9 cellular contexts compared by ENCODE assay signal in the genomic region with DNA sequence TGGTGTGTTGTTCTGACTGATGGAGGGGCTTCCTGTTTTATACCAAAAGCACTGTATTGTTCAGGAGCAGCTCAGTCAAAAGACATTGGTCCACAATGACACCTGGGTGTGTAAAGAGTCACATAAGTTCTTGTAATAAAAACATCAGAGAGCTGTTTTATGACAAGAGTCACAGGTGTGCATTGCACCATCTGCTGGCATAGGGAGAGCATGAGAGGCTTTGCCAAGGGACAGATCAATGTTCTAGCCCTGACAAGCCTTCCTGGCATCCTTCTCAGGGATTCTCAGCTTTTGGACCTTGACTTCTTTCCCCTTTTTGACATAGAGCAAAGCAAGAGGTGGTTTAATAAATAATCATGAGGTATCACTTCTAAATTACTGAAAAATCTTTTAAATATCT. TPM values are rescaled to one million over a fixed set of nuclear protein-coding genes. Genes with fewer than 3 reads are reported as not detected.
A peak's percentile ranks its signal among the peaks of the same experiment; 100 is the strongest.
DNase-seq lines count a peak whose midpoint lies in the region; ATAC-seq, FAIRE-seq and TF ChIP-seq lines count a peak whose summit lies in the region.
"Had no signal": no experiment of that assay in that cellular context is flagged by ENCODE, and none has a peak within 500 bp of the region (broad histone marks: within the 10 kb centered on the region; RNA-seq: fewer than 3 reads in every experiment).

No MANE protein-coding gene starts in this region.

- no peak overlapping the region for H2AFZ ChIP-seq in hepatocyte

- ATAC-seq in A549 (peak; percentile 58 to 83; a peak in 5 of 6 replicates), GM18868 (IDR thresholded peaks at IDR 0.05; ENCODE audit: unreplicated experiment) (peak; percentile 32), GM21360 (IDR thresholded peaks at IDR 0.05; ENCODE audit: unreplicated experiment) (no peak), HG03521 (IDR thresholded peaks at IDR 0.05; ENCODE audit: unreplicated experiment) (no peak)

- DNase-seq in A549 (ENCODE audit: low read depth in 1 of 2, low spot score in 1 of 2) (peak in 1 of 2 experiments; percentile 41), OCI-M1 (lab: John Stamatoyannopoulos, UW) (peak; percentile 61), hepatocyte (ENCODE audit: low spot score) (peak; percentile 56), SKM-1 (lab: John Stamatoyannopoulos, UW; ENCODE audit: unreplicated experiment) (no peak)
- no peak for DNase-seq in activated effector memory CD4-positive, alpha-beta T cell treated with Interleukin-2 at 50 U/mL for 16 hours

- no peak for FAIRE-seq in A549 (lab: Jason Lieb, UNC)
- FAIRE-seq: H54 had no signal

- no peak for TF ChIP-seq POLR2A in A549 (IDR thresholded peaks at IDR 0.05; ENCODE audit: low read length)

- H3K36me3 ChIP-seq in hepatocyte (replicated peaks; ENCODE audit: insufficient read depth, low read depth), result no peaks in the 10 kb centered on the region

- H3K9me3 ChIP-seq in A549 (no peaks in the 10 kb centered on the region), hepatocyte (ENCODE audit: low read depth) (no peaks in the 10 kb centered on the region)

- no peak overlapping the region for H3K27ac ChIP-seq in A549
- no peak overlapping the region for H3K27ac ChIP-seq in hepatocyte

- TF ChIP-seq RAD21 in A549 (conservative IDR thresholded peaks at IDR 0.05 in 1 of 2, IDR thresholded peaks at IDR 0.05 in 1 of 2), result peak; percentile 56 to 60

- no peak overlapping the region for H3K4me2 ChIP-seq in A549
- no peak overlapping the region for H3K4me2 ChIP-seq in hepatocyte

- H3K27me3 ChIP-seq in hepatocyte, result no peaks in the 10 kb centered on the region

- H3K4me3 ChIP-seq in A549 (no peak overlapping the region), hepatocyte (no peak overlapping the region)

- H3K79me2 ChIP-seq in hepatocyte, result no peaks in the 10 kb centered on the region

- peak; percentile 45 for TF ChIP-seq CTCF in A549 (IDR thresholded peaks at IDR 0.05)
- peak; percentile 44 for TF ChIP-seq CTCF in hepatocyte (IDR thresholded peaks at IDR 0.05; ENCODE audit: poor library complexity)

- H3K4me1 ChIP-seq in A549, result no peaks in the 10 kb centered on the region
- no peaks in the 10 kb centered on the region for H3K4me1 ChIP-seq in hepatocyte (ENCODE audit: insufficient read depth)

- no peaks in the 10 kb centered on the region for H3K9me2 ChIP-seq in hepatocyte (replicated peaks; ENCODE audit: insufficient read depth)

- POLR2A ChIA-PET in A549 (lab: Yijun Ruan, JAX), result no interaction called here

- no peaks in the 10 kb centered on the region for H4K20me1 ChIP-seq in hepatocyte (ENCODE audit: insufficient read depth, poor library complexity, severe bottlenecking)

- no peak for TF ChIP-seq EP300 in A549 (IDR thresholded peaks at IDR 0.05)

- CTCF ChIA-PET in A549 (lab: Yijun Ruan, JAX), result interaction anchor here (1.0 to 1.8 kb wide), 7 partner anchors 13 to 1777 kb away, joined by 3 to 5 read pairs (median 4); no protein-coding TSS in a partner anchor

TF ChIP-seq in A549, 52 proteins besides CTCF, POLR2A, EP300 and RAD21:
- TF ChIP-seq SMC3 (IDR thresholded peaks at IDR 0.05) (peak; percentile 54), ZNF302 (CRISPR knock-in tag; IDR thresholded peaks at IDR 0.05) (no peak)

RNA-seq across cellular contexts. Expression of a gene that starts 20.5 kb away (rescaled TPM):
- polyA plus RNA-seq in A549 (2011; rRNA removed) (0.03 and 0.04 TPM in 2 replicates), A549 (2017; fragmentation: RNase III; extraction: RNeasy Plus Mini Kit Qiagen cat#74134 plus additional on column Dnase treatment) (not detected in 3 replicates), hepatocyte (0.19 TPM in 1 of 2 replicates, not detected in the other)
- polyA plus RNA-seq in A549 (2012; cell fraction: cytosol; rRNA removed), result 0.01 TPM in 1 of 2 replicates, not detected in the other
- polyA plus RNA-seq in A549 (2012; cell fraction: nucleus; rRNA removed), result 0.01 TPM in 1 of 2 replicates, not detected in the other
- 0.83 and 1.3 TPM in 2 replicates for polyA minus RNA-seq in A549 (2011; rRNA and poly(A)+ RNA removed)
- not detected in 2 replicates for total RNA-seq in hepatocyte

Comparison
In these comparisons a context has a peak if more than half of its experiments do, and no peak if none do; other contexts are left out.
1. ATAC-seq: peak in A549 (2 of 2) and GM18868 (single experiment); none in GM21360 (single experiment) and HG03521 (single experiment).
2. DNase-seq: peak in OCI-M1 (single experiment) and hepatocyte (single experiment); none in activated effector memory CD4-positive, alpha-beta T cell treated with Interleukin-2 at 50 U/mL for 16 hours (single experiment) and SKM-1 (single experiment).